ENCODE assay signal across 8 cellular contexts in the genomic region with DNA sequence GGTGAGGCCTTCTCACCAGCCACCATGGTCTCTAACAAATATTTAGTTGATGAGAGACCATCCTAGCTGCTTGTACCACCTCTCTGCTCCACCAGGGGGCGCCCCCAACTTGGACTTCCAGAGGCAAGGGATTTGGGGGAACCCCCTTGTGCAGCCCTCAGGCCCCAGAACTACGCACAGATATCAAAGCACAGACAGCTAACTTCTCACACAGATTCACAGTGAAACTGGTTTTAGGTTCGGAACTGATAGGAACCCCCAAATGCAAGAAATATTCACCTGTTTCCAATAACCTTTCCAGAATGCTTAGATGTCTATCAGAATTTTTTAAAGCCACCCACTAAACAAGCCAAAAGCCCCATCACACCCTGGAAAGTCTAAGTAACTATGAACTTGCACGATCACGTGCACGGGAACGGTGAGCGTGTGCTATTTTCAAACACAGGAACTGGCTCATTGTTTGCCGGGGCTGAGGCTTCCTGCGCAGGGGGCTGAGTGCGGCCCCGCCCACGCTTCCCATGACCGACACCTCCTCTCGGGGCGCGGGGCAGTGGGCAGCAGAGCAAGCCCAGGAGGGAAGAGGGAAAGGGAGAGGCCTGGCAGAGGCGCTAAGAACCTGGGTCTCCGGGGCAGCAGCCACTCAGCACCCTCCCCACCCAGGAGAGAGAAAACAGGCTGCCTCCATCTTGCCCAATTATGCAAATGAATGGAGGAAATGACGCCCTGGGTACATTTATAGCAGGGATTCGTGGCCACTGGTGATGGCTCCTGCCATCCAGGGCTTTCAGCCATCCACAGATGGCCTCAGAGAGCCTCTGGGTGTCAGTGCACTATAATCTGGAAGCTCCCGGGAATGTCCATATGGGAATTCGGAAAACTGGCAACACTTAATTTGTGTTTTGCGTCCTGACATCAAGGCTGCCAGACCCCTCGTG.
DNase-seq lines count a peak whose midpoint lies in the region; ATAC-seq and TF ChIP-seq lines count a peak whose summit lies in the region.

No MANE protein-coding gene starts in this region.

- peak; percentile 95 for TF ChIP-seq CTCF in mesothelial cell of epicardium (IDR thresholded peaks at IDR 0.05; ENCODE audit: unreplicated experiment)

- peak overlapping the region; percentile 97 for H3K27ac Mint-ChIP-seq in activated CD8-positive, alpha-beta T cell treated with anti-CD3 and anti-CD28 coated beads, Interleukin-2, amount 10 ng/mL, durations not matched to agents 7 days and 5 days
- no peak overlapping the region for H3K27ac Mint-ChIP-seq in mesothelial cell of epicardium

- ATAC-seq in HG03342 (IDR thresholded peaks at IDR 0.05; ENCODE audit: unreplicated experiment): peak; percentile 62
- peak; percentile 82 for ATAC-seq in activated CD8-positive, alpha-beta T cell treated with anti-CD3 and anti-CD28 coated beads, Interleukin-2, amount 10 ng/mL, durations not matched to agents 7 days and 5 days

- peak overlapping the region; percentile 65 to 84 (median 79); a peak in 21 of 22 replicates for H3K9ac ChIP-seq in BLaER1 treated with 17β-estradiol and CSF1 and Interleukin-3, amounts not matched to agents 10 nM and 100 nM

- H4K20me1 ChIP-seq in BLaER1 treated with 17β-estradiol and CSF1 and Interleukin-3, amounts not matched to agents 10 nM and 100 nM: peaks cover 0 to 8% (median 0%) of the 10 kb centered on the region in 11 experiments; a peak in 1 of 22 replicates

- peaks cover 10 to 90% (median 69%) of the 10 kb centered on the region in 11 experiments for H3K36me3 ChIP-seq in BLaER1 treated with 17β-estradiol and CSF1 and Interleukin-3, amounts not matched to agents 10 nM and 100 nM
- H3K36me3 ChIP-seq in effector memory CD4-positive, alpha-beta T cell (ENCODE audit: control insufficient read depth, insufficient read depth, low read length): peaks cover 69% of the 10 kb centered on the region

- peak overlapping the region; percentile 21 to 93 (median 87); a peak in 21 of 22 replicates for H3K27ac ChIP-seq in BLaER1 treated with 17β-estradiol and CSF1 and Interleukin-3, amounts not matched to agents 10 nM and 100 nM
- peak overlapping the region; percentile 93 for H3K27ac ChIP-seq in effector memory CD4-positive, alpha-beta T cell (ENCODE audit: insufficient read depth, low read length, poor library complexity, severe bottlenecking)

- DNase-seq in NCI-H748 (lab: John Stamatoyannopoulos, UW; ENCODE audit: unreplicated experiment) (peak; percentile 92), mesothelial cell of epicardium (ENCODE audit: low spot score in 2 of 2, unreplicated experiment in 2 of 2) (peak; percentile 62 to 87)
- DNase-seq in activated CD8-positive, alpha-beta T cell treated with anti-CD3 and anti-CD28 coated beads, Interleukin-2, amount 10 ng/mL, durations not matched to agents 7 days and 5 days: peak; percentile 94
- DNase-seq in effector memory CD4-positive, alpha-beta T cell: peak; percentile 84 to 91 (median 86)
- DNase-seq in stimulated activated CD8-positive, alpha-beta memory T cell treated with anti-CD3 and anti-CD28 coated beads, Interleukin-2, amount 100 ng/mL, for 1 hour (ENCODE audit: low read depth in 2 of 2): peak; percentile 90 to 91

- peak; percentile 48 for TF ChIP-seq POLR2A in GM19099 (IDR thresholded peaks at IDR 0.05; ENCODE audit: extremely low read depth, insufficient read length, low read depth)

- H3K4me1 ChIP-seq in BLaER1 treated with 17β-estradiol and CSF1 and Interleukin-3, amounts not matched to agents 10 nM and 100 nM: peaks cover 27 to 71% (median 60%) of the 10 kb centered on the region in 10 experiments
- H3K4me1 ChIP-seq in effector memory CD4-positive, alpha-beta T cell (ENCODE audit: control insufficient read depth, insufficient read depth, low read length, poor library complexity, severe bottlenecking): peaks cover 40% of the 10 kb centered on the region

- no peaks in the 10 kb centered on the region for H3K27me3 ChIP-seq in BLaER1 treated with 17β-estradiol and CSF1 and Interleukin-3, amounts not matched to agents 10 nM and 100 nM
- no peaks in the 10 kb centered on the region for H3K27me3 ChIP-seq in effector memory CD4-positive, alpha-beta T cell (replicated peaks; ENCODE audit: control insufficient read depth, insufficient read depth, low read length, poor library complexity, severe bottlenecking)

- H3K4me3 Mint-ChIP-seq in activated CD8-positive, alpha-beta T cell treated with anti-CD3 and anti-CD28 coated beads, Interleukin-2, amount 10 ng/mL, durations not matched to agents 7 days and 5 days: peak overlapping the region; percentile 73
- H3K4me3 Mint-ChIP-seq in mesothelial cell of epicardium: no peak overlapping the region

- peak overlapping the region; percentile 42 to 66 (median 54) for H3K4me3 ChIP-seq in BLaER1 treated with 17β-estradiol and CSF1 and Interleukin-3, amounts not matched to agents 10 nM and 100 nM
- peak overlapping the region; percentile 33 for H3K4me3 ChIP-seq in effector memory CD4-positive, alpha-beta T cell (ENCODE audit: insufficient read depth, low read depth, low read length, poor library complexity, severe bottlenecking)

- peaks cover 78% of the 10 kb centered on the region for H3K36me3 Mint-ChIP-seq in activated CD8-positive, alpha-beta T cell treated with anti-CD3 and anti-CD28 coated beads, Interleukin-2, amount 10 ng/mL, durations not matched to agents 7 days and 5 days (ENCODE audit: low read depth)
- H3K36me3 Mint-ChIP-seq in mesothelial cell of epicardium: peaks cover 1% of the 10 kb centered on the region

- H3K9me3 Mint-ChIP-seq in activated CD8-positive, alpha-beta T cell treated with anti-CD3 and anti-CD28 coated beads, Interleukin-2, amount 10 ng/mL, durations not matched to agents 7 days and 5 days (ENCODE audit: insufficient read depth): no peaks in the 10 kb centered on the region
- H3K9me3 Mint-ChIP-seq in mesothelial cell of epicardium: no peaks in the 10 kb centered on the region

- H3K4me2 ChIP-seq in BLaER1 treated with 17β-estradiol and CSF1 and Interleukin-3, amounts not matched to agents 10 nM and 100 nM: peak overlapping the region; percentile 76 to 95 (median 89)

- no peaks in the 10 kb centered on the region for H3K9me3 ChIP-seq in BLaER1 treated with 17β-estradiol and CSF1 and Interleukin-3, amounts not matched to agents 10 nM and 100 nM (replicated peaks in 1 of 11)
- H3K9me3 ChIP-seq in effector memory CD4-positive, alpha-beta T cell (ENCODE audit: control insufficient read depth, low read length): no peaks in the 10 kb centered on the region

- no peaks in the 10 kb centered on the region for H3K27me3 Mint-ChIP-seq in activated CD8-positive, alpha-beta T cell treated with anti-CD3 and anti-CD28 coated beads, Interleukin-2, amount 10 ng/mL, durations not matched to agents 7 days and 5 days (ENCODE audit: low read depth)
- H3K27me3 Mint-ChIP-seq in mesothelial cell of epicardium (ENCODE audit: low read depth): no peaks in the 10 kb centered on the region

- POLR2A ChIA-PET in activated CD8-positive, alpha-beta T cell treated with anti-CD3 and anti-CD28 coated beads, Interleukin-2, amount 10 ng/mL, durations not matched to agents 7 days and 5 days (lab: Charles Lee): interaction anchor here (0.7 to 4.1 kb wide), 7 partner anchors 9 to 588 kb away, joined by 3 to 61 read pairs (median 3); a partner anchor contains a TSS

- CTCF ChIA-PET in activated CD8-positive, alpha-beta T cell treated with anti-CD3 and anti-CD28 coated beads, Interleukin-2, amount 10 ng/mL, durations not matched to agents 7 days and 5 days (lab: Charles Lee): interaction anchor here (0.6 to 17.2 kb wide), 45 partner anchors 8 to 619 kb away, joined by 3 to 233 read pairs (median 4); a partner anchor contains a TSS

- peaks cover 79% of the 10 kb centered on the region for H3K4me1 Mint-ChIP-seq in activated CD8-positive, alpha-beta T cell treated with anti-CD3 and anti-CD28 coated beads, Interleukin-2, amount 10 ng/mL, durations not matched to agents 7 days and 5 days (ENCODE audit: low read depth)
- peaks cover 18% of the 10 kb centered on the region for H3K4me1 Mint-ChIP-seq in mesothelial cell of epicardium

Comparison
In these comparisons a context has a peak if more than half of its experiments do, and no peak if none do; other contexts are left out.
1. Peak in every context shown above with its lines: DNase-seq, ATAC-seq, H3K4me3 ChIP-seq and H3K27ac ChIP-seq.